ENCODE assay signal across 7 cellular contexts in the genomic region with DNA sequence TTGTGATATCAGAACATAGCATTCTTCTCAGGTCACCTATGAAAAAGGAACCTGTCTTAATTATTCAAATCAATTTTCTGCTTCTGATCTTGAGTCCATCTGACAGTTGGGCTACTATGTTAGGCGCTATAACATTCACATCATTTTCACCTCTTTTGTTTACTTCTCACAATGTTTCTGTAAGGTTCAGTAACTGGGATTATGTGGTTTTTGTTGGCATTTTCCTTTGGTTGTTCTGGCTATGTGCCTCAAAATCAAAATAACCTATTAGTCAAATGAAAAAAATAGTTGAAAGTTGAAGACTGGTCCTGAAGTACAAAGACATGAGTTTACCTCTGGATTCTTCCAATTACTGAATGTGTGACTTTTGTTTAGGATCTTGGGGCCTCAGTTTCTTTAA.
"Had no signal": no experiment of that assay in that cellular context is flagged by ENCODE, and none has a peak within 500 bp of the region (broad histone marks: within the 10 kb centered on the region; RNA-seq: fewer than 3 reads in every experiment).

No MANE protein-coding gene starts in this region.

- H3K4me1 ChIP-seq: HAP-1 had no signal

- H3K4me3 ChIP-seq: HAP-1 had no signal

- H3K4me3 Mint-ChIP-seq: HFFc6 had no signal

- H3K36me3 ChIP-seq: HAP-1 had no signal

- ATAC-seq: HCT116 had no signal

- H3K9me3 ChIP-seq: HAP-1 had no signal

- H3K27ac ChIP-seq: HL-60 had no signal

- DNase-seq: GOT3, H7, HFFc6, IMR-90 had no signal

- H3K27ac Mint-ChIP-seq: HFFc6 had no signal

- H3K9me3 Mint-ChIP-seq: HFFc6 had no signal
